ENCODE assay signal across 8 cellular contexts in the genomic region with DNA sequence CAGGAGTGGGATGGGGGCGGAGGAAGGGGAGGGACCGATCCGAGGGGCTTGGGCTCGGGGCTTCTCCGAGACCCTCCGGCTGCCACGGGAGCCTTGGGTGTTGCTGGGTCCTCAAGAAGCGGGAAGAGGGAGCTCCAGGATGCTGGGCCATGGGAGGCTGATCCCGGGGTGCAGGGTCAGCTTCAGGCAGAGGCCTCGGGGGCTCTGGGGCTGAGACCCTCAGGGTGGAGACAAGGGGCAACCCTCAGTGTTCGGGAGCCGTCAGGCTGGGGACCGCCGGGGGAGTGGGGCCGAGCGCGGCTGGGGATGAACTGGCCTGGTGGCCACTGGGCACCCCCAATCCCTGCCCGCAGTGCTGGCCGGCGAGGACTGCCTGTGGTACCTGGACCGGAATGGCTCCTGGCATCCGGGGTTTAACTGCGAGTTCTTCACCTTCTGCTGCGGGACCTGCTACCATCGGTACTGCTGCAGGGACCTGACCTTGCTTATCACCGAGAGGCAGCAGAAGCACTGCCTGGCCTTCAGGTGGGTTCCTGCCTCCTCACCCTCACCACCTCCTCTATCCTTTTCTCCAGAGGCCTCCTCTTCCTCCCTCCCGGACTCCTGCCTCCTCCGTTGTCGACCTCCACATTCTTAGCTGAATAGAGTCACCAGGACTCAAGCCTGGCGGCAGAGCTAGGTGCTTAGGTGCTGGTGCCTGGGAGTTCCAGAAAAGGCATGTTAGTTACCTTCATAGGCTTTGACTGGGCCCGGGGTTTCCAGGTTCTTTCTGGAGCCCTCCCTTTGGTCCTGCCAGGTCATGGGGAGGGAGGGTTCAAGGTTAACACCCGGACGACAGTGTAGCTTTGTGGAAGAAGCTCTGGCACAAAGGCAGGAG. TPM values are rescaled to one million over a fixed set of nuclear protein-coding genes. Genes with fewer than 3 reads are reported as not detected.
DNase-seq lines count a peak whose midpoint lies in the region; ATAC-seq and TF ChIP-seq lines count a peak whose summit lies in the region.

No MANE protein-coding gene starts in this region.

- DNase-seq in activated naive CD4-positive, alpha-beta T cell treated with Interleukin-2 at 50 U/mL for 16 hours = no peak
- no peak for DNase-seq in central memory CD8-positive, alpha-beta T cell (ENCODE audit: low spot score in 2 of 2)
- peak in 1 of 2 donors; percentile 81 for DNase-seq in upper lobe of left lung
- no peak for DNase-seq in kidney tubule cell (ENCODE audit: low spot score)
- DNase-seq in NCI-H2171 (lab: John Stamatoyannopoulos, UW) = no peak
- DNase-seq in NCI-H1930 (lab: John Stamatoyannopoulos, UW) = no peak

- H3K4me1 Mint-ChIP-seq in activated naive CD4-positive, alpha-beta T cell treated with anti-CD3 and anti-CD28 coated beads, Interleukin-2, amount 50 U/mL, for 24 hours = peaks cover 13% of the 10 kb centered on the region
- H3K4me1 Mint-ChIP-seq in central memory CD8-positive, alpha-beta T cell = peaks cover 6% of the 10 kb centered on the region

- ATAC-seq in central memory CD8-positive, alpha-beta T cell (replicated peaks; ENCODE audit: extremely low read depth, poor library complexity, severe bottlenecking) = peak; percentile 19
- ATAC-seq in upper lobe of left lung (ENCODE audit: low FRiP score in 2 of 2) = no peak

- no peak for TF ChIP-seq CTCF in upper lobe of left lung (IDR thresholded peaks at IDR 0.05)

- H3K9me3 ChIP-seq in mononuclear cell (ENCODE audit: low read depth, low read length) = no peaks in the 10 kb centered on the region
- H3K9me3 ChIP-seq in upper lobe of left lung = no peaks in the 10 kb centered on the region

- H3K9me3 Mint-ChIP-seq in activated naive CD4-positive, alpha-beta T cell treated with anti-CD3 and anti-CD28 coated beads, Interleukin-2, amount 50 U/mL, for 24 hours = no peaks in the 10 kb centered on the region
- H3K9me3 Mint-ChIP-seq in central memory CD8-positive, alpha-beta T cell = no peaks in the 10 kb centered on the region

- peak overlapping the region; percentile 79 for H3K4me3 Mint-ChIP-seq in activated naive CD4-positive, alpha-beta T cell treated with anti-CD3 and anti-CD28 coated beads, Interleukin-2, amount 50 U/mL, for 24 hours
- peak overlapping the region; percentile 69 for H3K4me3 Mint-ChIP-seq in central memory CD8-positive, alpha-beta T cell

- H3K4me1 ChIP-seq in mononuclear cell (ENCODE audit: insufficient read depth, low read length) (peaks cover 10% of the 10 kb centered on the region), upper lobe of left lung (peaks cover 15 to 28% (median 23%) of the 10 kb centered on the region in 4 donors)

- H3K27ac ChIP-seq in upper lobe of left lung = peak overlapping the region; percentile 25 to 72 (median 56)

- H3K27me3 Mint-ChIP-seq in activated naive CD4-positive, alpha-beta T cell treated with anti-CD3 and anti-CD28 coated beads, Interleukin-2, amount 50 U/mL, for 24 hours = peaks cover 20% of the 10 kb centered on the region
- peaks cover 75% of the 10 kb centered on the region for H3K27me3 Mint-ChIP-seq in central memory CD8-positive, alpha-beta T cell

- H3K27ac Mint-ChIP-seq in activated naive CD4-positive, alpha-beta T cell treated with anti-CD3 and anti-CD28 coated beads, Interleukin-2, amount 50 U/mL, for 24 hours = no peak overlapping the region
- H3K27ac Mint-ChIP-seq in central memory CD8-positive, alpha-beta T cell (ENCODE audit: low read depth) = no peak overlapping the region

- H3K27me3 ChIP-seq in mononuclear cell (ENCODE audit: insufficient read depth, low read length) (peaks cover 40% of the 10 kb centered on the region), upper lobe of left lung (no peaks in the 10 kb centered on the region)

- no peak for TF ChIP-seq EP300 in upper lobe of left lung (IDR thresholded peaks at IDR 0.05)

- WGBS in upper lobe of left lung, 2 donors = 37 to 79% methylated on average over 8 to 23 of the region's 33 CpGs

- no peaks in the 10 kb centered on the region for H3K36me3 Mint-ChIP-seq in activated naive CD4-positive, alpha-beta T cell treated with anti-CD3 and anti-CD28 coated beads, Interleukin-2, amount 50 U/mL, for 24 hours
- H3K36me3 Mint-ChIP-seq in central memory CD8-positive, alpha-beta T cell (ENCODE audit: insufficient read depth) = peaks cover 2% of the 10 kb centered on the region

- TF ChIP-seq POLR2A in upper lobe of left lung (IDR thresholded peaks at IDR 0.05) = no peak

- no peaks in the 10 kb centered on the region for H3K36me3 ChIP-seq in upper lobe of left lung

- peak overlapping the region; percentile 28 for H3K4me3 ChIP-seq in mononuclear cell (ENCODE audit: low read length)
- peak overlapping the region; percentile 63 to 69 (median 67) for H3K4me3 ChIP-seq in upper lobe of left lung

RNA-seq across cellular contexts. Expression of a gene that starts 0.6 kb away (rescaled TPM):
- total RNA-seq in mononuclear cell = 0.63 TPM
- 10 to 100 TPM in 5 of 6 donors, 1 to 10 TPM in 1; 4.6 to 20.9 (median 11.8) TPM for total RNA-seq in upper lobe of left lung

RNA-seq across cellular contexts. Expression of a gene that starts 57.0 kb away (rescaled TPM):
- total RNA-seq in mononuclear cell (not detected), upper lobe of left lung (10 to 100 TPM; 16.6 to 28.1 (median 22.9) TPM)

Comparison
In these comparisons a context has a peak if more than half of its experiments do, and no peak if none do; other contexts are left out.
1. RNA of a gene that starts 57.0 kb away (total RNA-seq): 16.6 to 28.1 TPM in upper lobe of left lung; not detected in mononuclear cell (single experiment); every median in the first group is over 10 times any median in the second.